ENCODE assay signal across 1 cellular context in genomic region chr19:55437410-55437809, GRCh38.
TF ChIP-seq lines count a peak whose summit lies in the region.

No MANE protein-coding gene starts in this region.

TF ChIP-seq in HCT116, 20 proteins besides CTCF, POLR2A, EP300 and RAD21 (continued from another document):
- no peak for TF ChIP-seq ELF1 (IDR thresholded peaks at IDR 0.05; ENCODE audit: borderline replicate concordance, low read depth)
- no peak for TF ChIP-seq FOSL1 (IDR thresholded peaks at IDR 0.05; ENCODE audit: low read depth)
- TF ChIP-seq SIN3A (IDR thresholded peaks at IDR 0.05; ENCODE audit: low read depth) = no peak
- TF ChIP-seq SRF (IDR thresholded peaks at IDR 0.05; ENCODE audit: low read depth) = no peak
- TF ChIP-seq TCF7L2 (IDR thresholded peaks at IDR 0.05; ENCODE audit: borderline replicate concordance, extremely low read depth, insufficient read depth, insufficient read length) = no peak
- TF ChIP-seq, protein P1, sequence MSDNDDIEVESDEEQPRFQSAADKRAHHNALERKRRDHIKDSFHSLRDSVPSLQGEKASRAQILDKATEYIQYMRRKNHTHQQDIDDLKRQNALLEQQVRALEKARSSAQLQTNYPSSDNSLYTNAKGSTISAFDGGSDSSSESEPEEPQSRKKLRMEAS (IDR thresholded peaks at IDR 0.05) = no peak
- TF ChIP-seq POLR2AphosphoS5 (IDR thresholded peaks at IDR 0.05; ENCODE audit: low read depth, low read length) = no peak
